Comparison of ENCODE assay signal across 26 cellular contexts in genomic region chr18:41752826-41753225, GRCh38.
"Had no signal": no experiment of that assay in that cellular context is flagged by ENCODE, and none has a peak within 500 bp of the region (broad histone marks: within the 10 kb centered on the region; RNA-seq: fewer than 3 reads in every experiment).

No MANE protein-coding gene starts in this region.

- H2AFZ ChIP-seq: neural progenitor cell, parathyroid adenoma had no signal

- H3K4me1 ChIP-seq: parathyroid adenoma, psoas muscle, right lobe of liver, sigmoid colon, stomach, thyroid gland, tibial nerve, upper lobe of left lung, vagina had no signal

- H3K4me3 Mint-ChIP-seq: nephron; neural progenitor cell; stimulated activated effector memory CD8-positive, alpha-beta T cell treated with anti-CD3 and anti-CD28 coated beads, Interleukin-12 subunit alpha, Interleukin-12 subunit beta, amount 100 ng/mL, for 72 hours; stimulated activated naive B cell treated with anti-CD40 and anti-IgM and Interleukin-4, amounts not matched to agents 10 μg/mL and 1 μg/mL and 100 μg/mL, for 72 hours; stimulated activated naive CD8-positive, alpha-beta T cell treated with anti-CD3 and anti-CD28 coated beads, Interleukin-15, Interleukin-2, amounts not matched to agents 100 ng/mL and 50 ng/mL, for 24 hours had no signal

- H3K9me3 ChIP-seq: ovary, psoas muscle, right lobe of liver, sigmoid colon, stomach, thoracic aorta, thyroid gland, tibial nerve, upper lobe of left lung, vagina had no signal

- H3K27ac ChIP-seq: neural progenitor cell, ovary, parathyroid adenoma, psoas muscle, right lobe of liver, sigmoid colon, stomach, thoracic aorta, thyroid gland, tibial nerve, upper lobe of left lung, vagina had no signal

- H3K9ac ChIP-seq: neural progenitor cell, parathyroid adenoma had no signal

- H3K9me3 Mint-ChIP-seq: nephron; neural progenitor cell; stimulated activated naive CD8-positive, alpha-beta T cell treated with anti-CD3 and anti-CD28 coated beads, Interleukin-15, Interleukin-2, amounts not matched to agents 100 ng/mL and 50 ng/mL, for 24 hours had no signal

- H3K4me1 Mint-ChIP-seq: neural progenitor cell; stimulated activated effector memory CD8-positive, alpha-beta T cell treated with anti-CD3 and anti-CD28 coated beads, Interleukin-12 subunit alpha, Interleukin-12 subunit beta, amount 100 ng/mL, for 72 hours; stimulated activated naive B cell treated with anti-CD40 and anti-IgM and Interleukin-4, amounts not matched to agents 10 μg/mL and 1 μg/mL and 100 μg/mL, for 72 hours had no signal

- H3K36me3 ChIP-seq: neural progenitor cell, ovary, right lobe of liver, sigmoid colon, stomach, thoracic aorta, thyroid gland, tibial nerve, upper lobe of left lung, vagina had no signal

- H3K27me3 ChIP-seq: neural progenitor cell, ovary, right lobe of liver, sigmoid colon, stomach, thyroid gland, tibial nerve, upper lobe of left lung, vagina had no signal

- H3K4me3 ChIP-seq: neural progenitor cell, ovary, psoas muscle, right lobe of liver, sigmoid colon, stomach, thoracic aorta, thyroid gland, tibial nerve, upper lobe of left lung, vagina had no signal

- H3K4me2 ChIP-seq: neural progenitor cell had no signal

- H3K27ac Mint-ChIP-seq: nephron; neural progenitor cell; progenitor cell of endocrine pancreas; stimulated activated effector memory CD8-positive, alpha-beta T cell treated with anti-CD3 and anti-CD28 coated beads, Interleukin-12 subunit alpha, Interleukin-12 subunit beta, amount 100 ng/mL, for 72 hours; stimulated activated naive B cell treated with anti-CD40 and anti-IgM and Interleukin-4, amounts not matched to agents 10 μg/mL and 1 μg/mL and 100 μg/mL, for 72 hours; stimulated activated naive CD8-positive, alpha-beta T cell treated with anti-CD3 and anti-CD28 coated beads, Interleukin-15, Interleukin-2, amounts not matched to agents 100 ng/mL and 50 ng/mL, for 24 hours had no signal

- H3K27me3 Mint-ChIP-seq: progenitor cell of endocrine pancreas; stimulated activated naive B cell treated with anti-CD40 and anti-IgM and Interleukin-4, amounts not matched to agents 10 μg/mL and 1 μg/mL and 100 μg/mL, for 72 hours; stimulated activated naive CD8-positive, alpha-beta T cell treated with anti-CD3 and anti-CD28 coated beads, Interleukin-15, Interleukin-2, amounts not matched to agents 100 ng/mL and 50 ng/mL, for 24 hours had no signal

- H3K79me2 ChIP-seq: parathyroid adenoma had no signal

- ATAC-seq: psoas muscle; right cardiac atrium; right lobe of liver; stimulated activated effector memory CD8-positive, alpha-beta T cell treated with anti-CD3 and anti-CD28 coated beads, Interleukin-12 subunit alpha, Interleukin-12 subunit beta, amount 100 ng/mL, for 72 hours; stimulated activated naive B cell treated with anti-CD40 and anti-IgM and Interleukin-4, amounts not matched to agents 10 μg/mL and 1 μg/mL and 100 μg/mL, for 72 hours had no signal

- H3K36me3 Mint-ChIP-seq: neural progenitor cell; stimulated activated effector memory CD8-positive, alpha-beta T cell treated with anti-CD3 and anti-CD28 coated beads, Interleukin-12 subunit alpha, Interleukin-12 subunit beta, amount 100 ng/mL, for 72 hours; stimulated activated naive B cell treated with anti-CD40 and anti-IgM and Interleukin-4, amounts not matched to agents 10 μg/mL and 1 μg/mL and 100 μg/mL, for 72 hours had no signal

- DNase-seq: occipital lobe; ovary; posterior cingulate gyrus; psoas muscle; right cardiac atrium; right lobe of liver; sigmoid colon; small intestine; stimulated activated CD4-positive, alpha-beta T cell treated with anti-CD3 and anti-CD28 coated beads, Interleukin-15, amount 100 ng/mL, for 24 hours; stimulated activated CD4-positive, alpha-beta T cell treated with anti-CD3 and anti-CD28 coated beads, Interleukin-2, amount 100 ng/mL, for 24 hours; stimulated activated CD4-positive, alpha-beta T cell treated with anti-CD3 and anti-CD28 coated beads, Interleukin-2, amount 100 ng/mL, for 48 hours; stimulated activated CD4-positive, alpha-beta T cell treated with anti-CD3 and anti-CD28 coated beads, Interleukin-4, amount 100 ng/mL, for 24 hours; stimulated activated naive B cell treated with anti-CD40 and anti-IgM and Interleukin-4, amounts not matched to agents 10 μg/mL and 1 μg/mL and 100 μg/mL, for 72 hours; stimulated activated naive CD4-positive, alpha-beta T cell treated with Interleukin-2 at 50 U/mL for 16 hours; stomach; thyroid gland; upper lobe of left lung had no signal
